18 cellular contexts compared by ENCODE assay signal in the genomic region with DNA sequence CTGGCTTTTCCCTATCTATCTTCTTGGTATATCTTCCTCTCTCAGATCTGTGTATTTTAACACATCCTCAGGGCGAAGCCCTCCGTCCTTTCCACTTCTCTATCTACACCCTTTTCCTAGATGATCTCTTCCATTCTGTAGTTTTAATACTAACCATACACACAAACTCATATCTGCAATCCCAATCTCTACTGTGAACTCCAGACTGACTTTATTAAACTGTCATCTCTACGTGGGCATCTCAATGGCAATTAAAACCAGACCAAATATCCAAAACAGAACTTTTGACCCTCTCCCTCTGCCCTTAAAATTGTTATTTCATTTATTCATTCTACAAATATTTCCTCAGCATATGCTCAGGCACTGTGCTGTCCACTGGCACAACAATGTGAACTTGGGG. TPM values are rescaled to one million over a fixed set of nuclear protein-coding genes. Genes with fewer than 3 reads are reported as not detected.
A peak's percentile ranks its signal among the peaks of the same experiment; 100 is the strongest.
DNase-seq lines count a peak whose midpoint lies in the region; ATAC-seq, FAIRE-seq and TF ChIP-seq lines count a peak whose summit lies in the region.
"Had no signal": no experiment of that assay in that cellular context is flagged by ENCODE, and none has a peak within 500 bp of the region (broad histone marks: within the 10 kb centered on the region; RNA-seq: fewer than 3 reads in every experiment).

No MANE protein-coding gene starts in this region.

- H3K27ac Mint-ChIP-seq in nephron progenitor cell, result peak overlapping the region; percentile 46
- H3K27ac Mint-ChIP-seq: CD4-positive, alpha-beta memory T cell; GM23338 had no signal

- no peak for TF ChIP-seq RAD21 in GM12878 (IDR thresholded peaks at IDR 0.05; ENCODE audit: insufficient read depth, low read depth, low read length)

- no peaks in the 10 kb centered on the region for H3K27me3 Mint-ChIP-seq in nephron progenitor cell (ENCODE audit: low read depth, poor library complexity)
- H3K27me3 Mint-ChIP-seq: CD4-positive, alpha-beta memory T cell had no signal

- in situ Hi-C loops in GM12878 (cut with MboI), result no loop called here

- TF ChIP-seq CTCF in Loucy (conservative IDR thresholded peaks at IDR 0.05; ENCODE audit: low read length) (no peak), GM12878 (IDR thresholded peaks at IDR 0.05 in 2 of 3, conservative IDR thresholded peaks at IDR 0.05 in 1 of 3; ENCODE audit: control insufficient read depth in 2 of 3, extremely low read depth in 1 of 3, insufficient read depth in 1 of 3, low read depth in 3 of 3, low read length in 3 of 3) (no peak), nephron progenitor cell (IDR thresholded peaks at IDR 0.05) (no peak), pancreas (IDR thresholded peaks at IDR 0.05) (no peak)

- H3K4me3 ChIP-seq in Loucy (ENCODE audit: low read length, poor library complexity, severe bottlenecking) (peak overlapping the region; percentile 21), GM12878 (0 out of 2 replicates have a peak overlapping the region, but pooled peaks have one; percentile 17), pancreas (no peak overlapping the region)
- H3K4me3 ChIP-seq: GM23338, HAP-1 had no signal

- no peak for TF ChIP-seq EP300 in GM12878 (IDR thresholded peaks at IDR 0.05; ENCODE audit: borderline replicate concordance in 1 of 2, control insufficient read depth in 1 of 2, low read depth in 2 of 2, low read length in 2 of 2)

- DNase-seq in H54 (ENCODE audit: insufficient read length, low spot score), result no peak
- DNase-seq in GM12878 (ENCODE audit: low read depth, low spot score), result no peak
- DNase-seq in nephron progenitor cell, result no peak
- DNase-seq in pancreas, result no peak
- no peak for DNase-seq in T-helper 1 cell
- DNase-seq in DMS53 (lab: John Stamatoyannopoulos, UW), result no peak
- DNase-seq: C1 segment of cervical spinal cord; Calu3; CD4-positive, alpha-beta memory T cell; COR-L47; DND-41; EL; GDM1 had no signal

- no peaks in the 10 kb centered on the region for H3K9me2 ChIP-seq in Loucy (replicated peaks; ENCODE audit: low read depth, low read length)

- TF ChIP-seq POLR2A in H54 (IDR thresholded peaks at IDR 0.05; ENCODE audit: low read depth, low read length) (no peak), GM12878 (IDR thresholded peaks at IDR 0.05; ENCODE audit: low read depth, low read length) (no peak)

- SMC1A ChIA-PET in GM12878 (lab: Charles Lee; ENCODE audit: uncharacterized antibody, unreplicated experiment), result no interaction called here

- H3K27ac ChIP-seq in GM12878 (ENCODE audit: control insufficient read depth, insufficient read depth) (no peak overlapping the region), pancreas (no peak overlapping the region)

- peak overlapping the region; percentile 74 for H3K4me2 ChIP-seq in Loucy (ENCODE audit: low read depth, low read length, poor library complexity, severe bottlenecking)
- H3K4me2 ChIP-seq in GM12878 (ENCODE audit: control insufficient read depth, insufficient read depth), result no peak overlapping the region
- H3K4me2 ChIP-seq: GM23338 had no signal

- no peaks in the 10 kb centered on the region for H3K36me3 ChIP-seq in Loucy (ENCODE audit: insufficient read depth, low read length)
- no peaks in the 10 kb centered on the region for H3K36me3 ChIP-seq in GM12878 (ENCODE audit: control insufficient read depth in 2 of 2, insufficient read depth in 2 of 2, low read length in 1 of 2)
- H3K36me3 ChIP-seq in pancreas, result no peaks in the 10 kb centered on the region
- H3K36me3 ChIP-seq: HAP-1 had no signal

- H3K9ac ChIP-seq in Loucy (ENCODE audit: low read depth, low read length, poor library complexity, severe bottlenecking) (no peak overlapping the region), GM12878 (ENCODE audit: control insufficient read depth, insufficient read depth, low read length) (no peak overlapping the region)

- no peak for ATAC-seq in GM12878
- no peak for ATAC-seq in pancreas
- ATAC-seq: GM23338 had no signal

- H2AFZ ChIP-seq in Loucy (ENCODE audit: low read length) (no peak overlapping the region), GM12878 (ENCODE audit: control insufficient read depth, low read depth, low read length) (no peak overlapping the region)
- H2AFZ ChIP-seq: GM23338 had no signal

- WGBS in GM12878 (ENCODE audit: insufficient coverage, insufficient replicate concordance, low lambda C conversion rate, missing lambda C conversion rate), result 94% methylated on average over 3 of the region's 3 CpGs
- 84 to 90% methylated on average over 3 of the region's 3 CpGs for WGBS in pancreas, 2 donors

- H3K4me1 ChIP-seq in Loucy (ENCODE audit: insufficient read depth, low read length, poor library complexity, severe bottlenecking) (peaks cover 35% of the 10 kb centered on the region), GM12878 (ENCODE audit: control insufficient read depth, insufficient read depth, low read length) (no peaks in the 10 kb centered on the region), pancreas (peaks cover 0 to 24% (median 16%) of the 10 kb centered on the region in 3 donors)
- H3K4me1 ChIP-seq: HAP-1 had no signal

- H4K20me1 ChIP-seq in Loucy (ENCODE audit: insufficient read depth, low read length, poor library complexity, severe bottlenecking) (peaks cover 37% of the 10 kb centered on the region), GM12878 (ENCODE audit: control insufficient read depth, insufficient read depth) (peaks cover 6% of the 10 kb centered on the region)

- H3K9me3 ChIP-seq in Loucy (ENCODE audit: insufficient read depth, low read depth, low read length) (no peaks in the 10 kb centered on the region), GM12878 (replicated peaks; ENCODE audit: control insufficient read depth, insufficient read depth, low read length) (no peaks in the 10 kb centered on the region; the same call in 2 of the 3 replicates), pancreas (no peaks in the 10 kb centered on the region)
- H3K9me3 ChIP-seq: HAP-1 had no signal

- peaks cover 91% of the 10 kb centered on the region for H3K79me2 ChIP-seq in Loucy (ENCODE audit: insufficient read depth, low read length)
- peaks cover 75% of the 10 kb centered on the region for H3K79me2 ChIP-seq in GM12878 (ENCODE audit: control insufficient read depth, insufficient read depth, low read length)

- peaks cover 4% of the 10 kb centered on the region for H3K9me3 Mint-ChIP-seq in nephron progenitor cell
- H3K9me3 Mint-ChIP-seq: GM23338 had no signal

- peaks cover 16% of the 10 kb centered on the region for H3K36me3 Mint-ChIP-seq in nephron progenitor cell (ENCODE audit: low read depth)

- TSS peak; percentile 4 for BruUV-seq in GM12878 (replicated peaks; lab: Mats Ljungman, UMichigan)

- peak; percentile 30 for FAIRE-seq in H54 (lab: Jason Lieb, UNC)
- no peak for FAIRE-seq in GM12878 (lab: Jason Lieb, UNC)
- no peak for FAIRE-seq in pancreas (lab: Jason Lieb, UNC)
- FAIRE-seq: GM12891, GM18507 had no signal

- H3K4me3 Mint-ChIP-seq in nephron progenitor cell, result no peak overlapping the region
- H3K4me3 Mint-ChIP-seq: CD4-positive, alpha-beta memory T cell; GM23338 had no signal

- POLR2A ChIA-PET in GM12878 (lab: Charles Lee), result interaction anchor here (0.7 kb wide), 1 partner anchor 707 kb away, joined by 3 read pairs; no protein-coding TSS in a partner anchor

- CTCF ChIA-PET in GM12878 (lab: Yijun Ruan, JAX), result no interaction called here

- H3K27me3 ChIP-seq in Loucy (ENCODE audit: insufficient read depth, low read length, poor library complexity, severe bottlenecking) (no peaks in the 10 kb centered on the region), GM12878 (replicated peaks in 1 of 2; ENCODE audit: control insufficient read depth in 2 of 2, insufficient read depth in 2 of 2, low read length in 1 of 2) (no peaks in the 10 kb centered on the region), pancreas (no peaks in the 10 kb centered on the region)

- RAD21 ChIA-PET in GM12878 (lab: Charles Lee; ENCODE audit: unreplicated experiment), result no interaction called here

- H3F3A ChIP-seq in Loucy (ENCODE audit: low read depth), result no peaks in the 10 kb centered on the region

- intact Hi-C loops in GM12878 (cut with micrococcal nuclease; ENCODE audit: unreplicated experiment) (loop anchor here (10.0 kb wide), 1 partner anchor 515 kb away; no protein-coding TSS in a partner anchor), pancreas (cut with DNase I) (no loop called here)

- peaks cover 5% of the 10 kb centered on the region for H3K4me1 Mint-ChIP-seq in nephron progenitor cell

TF ChIP-seq in GM12878, 131 proteins besides CTCF, POLR2A, EP300 and RAD21 (continues in another document):
- TF ChIP-seq, protein P1, sequence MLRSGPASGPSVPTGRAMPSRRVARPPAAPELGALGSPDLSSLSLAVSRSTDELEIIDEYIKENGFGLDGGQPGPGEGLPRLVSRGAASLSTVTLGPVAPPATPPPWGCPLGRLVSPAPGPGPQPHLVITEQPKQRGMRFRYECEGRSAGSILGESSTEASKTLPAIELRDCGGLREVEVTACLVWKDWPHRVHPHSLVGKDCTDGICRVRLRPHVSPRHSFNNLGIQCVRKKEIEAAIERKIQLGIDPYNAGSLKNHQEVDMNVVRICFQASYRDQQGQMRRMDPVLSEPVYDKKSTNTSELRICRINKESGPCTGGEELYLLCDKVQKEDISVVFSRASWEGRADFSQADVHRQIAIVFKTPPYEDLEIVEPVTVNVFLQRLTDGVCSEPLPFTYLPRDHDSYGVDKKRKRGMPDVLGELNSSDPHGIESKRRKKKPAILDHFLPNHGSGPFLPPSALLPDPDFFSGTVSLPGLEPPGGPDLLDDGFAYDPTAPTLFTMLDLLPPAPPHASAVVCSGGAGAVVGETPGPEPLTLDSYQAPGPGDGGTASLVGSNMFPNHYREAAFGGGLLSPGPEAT (IDR thresholded peaks at IDR 0.05; ENCODE audit: low read depth), result no peak
- TF ChIP-seq ZSCAN29 (IDR thresholded peaks at IDR 0.05) (no peak), TCF7 (IDR thresholded peaks at IDR 0.05; ENCODE audit: borderline replicate concordance) (no peak), NR2C1 (IDR thresholded peaks at IDR 0.05) (no peak)

RNA-seq across cellular contexts. Expression of a gene that starts 7.1 kb away (rescaled TPM):
- 139 and 147 TPM in 2 replicates for total RNA-seq in GM12878 (2013; cell fraction: nucleolus; rRNA removed)
- 16.1 and 19.5 TPM in 2 replicates for total RNA-seq in GM12878 (2014; rRNA removed)
- 16.8 and 17.4 TPM in 2 replicates for total RNA-seq in GM12878 (2014; rRNA removed; fragmentation: Illumina TruSeq; extraction: Trizol)
- total RNA-seq in GM12878 (2021), result 17.0 and 18.0 TPM in 2 replicates
- 7.4 TPM for polyA plus RNA-seq in GM12878 (2011; ENCODE audit: low read depth)
- polyA plus RNA-seq in GM12878 (2011; rRNA removed), result 13.8 and 19.5 TPM in 2 replicates
- polyA plus RNA-seq in GM12878 (2011; cell fraction: cytosol; rRNA removed), result 6.4 and 7.3 TPM in 2 replicates
- 11.1 and 12.0 TPM in 2 replicates for polyA plus RNA-seq in GM12878 (2011; cell fraction: nucleus; rRNA removed)
- 11.7 and 12.4 TPM in 2 replicates for polyA plus RNA-seq in GM12878 (2012)
- polyA plus RNA-seq in GM12878 (2014; fragmentation: Illumina TruSeq; extraction: Trizol), result 9.9 and 12.6 TPM in 2 replicates
- polyA plus RNA-seq in GM12878 (2014; fragmentation: Nextera tagmentation; extraction: Ambion mirVana), result 1 to 10 TPM; 4.3 to 7.0 TPM
- 7.4 and 8.1 TPM in 2 replicates for polyA plus RNA-seq in GM12878 (2014; rRNA removed)
- 10 to 100 TPM; 14.1 to 16.3 TPM for polyA plus RNA-seq in GM12878 (2016; fragmentation: Nextera tagmentation; extraction: Ambion mirVana)
- polyA minus RNA-seq in GM12878 (2011; rRNA and poly(A)+ RNA removed), result 27.7 and 28.5 TPM in 2 replicates
- 10.4 TPM in 2 replicates for polyA minus RNA-seq in GM12878 (2011; cell fraction: cytosol; rRNA and poly(A)+ RNA removed)
- polyA minus RNA-seq in GM12878 (2011; cell fraction: nucleus; rRNA and poly(A)+ RNA removed), result 31.2 and 44.2 TPM in 2 replicates
- 10 to 100 TPM; 11.1 to 20.9 (median 13.2) TPM for total RNA-seq in pancreas
- 1 to 10 TPM; 2.7 to 4.4 TPM for polyA plus RNA-seq in pancreas

Comparison
In these comparisons a context has a peak if more than half of its experiments do, and no peak if none do; other contexts are left out.
1. H3K4me3 ChIP-seq: peak in Loucy (single experiment) and GM12878 (single experiment); none in pancreas (0 of 4).